14 cellular contexts compared by ENCODE assay signal in the genomic region with DNA sequence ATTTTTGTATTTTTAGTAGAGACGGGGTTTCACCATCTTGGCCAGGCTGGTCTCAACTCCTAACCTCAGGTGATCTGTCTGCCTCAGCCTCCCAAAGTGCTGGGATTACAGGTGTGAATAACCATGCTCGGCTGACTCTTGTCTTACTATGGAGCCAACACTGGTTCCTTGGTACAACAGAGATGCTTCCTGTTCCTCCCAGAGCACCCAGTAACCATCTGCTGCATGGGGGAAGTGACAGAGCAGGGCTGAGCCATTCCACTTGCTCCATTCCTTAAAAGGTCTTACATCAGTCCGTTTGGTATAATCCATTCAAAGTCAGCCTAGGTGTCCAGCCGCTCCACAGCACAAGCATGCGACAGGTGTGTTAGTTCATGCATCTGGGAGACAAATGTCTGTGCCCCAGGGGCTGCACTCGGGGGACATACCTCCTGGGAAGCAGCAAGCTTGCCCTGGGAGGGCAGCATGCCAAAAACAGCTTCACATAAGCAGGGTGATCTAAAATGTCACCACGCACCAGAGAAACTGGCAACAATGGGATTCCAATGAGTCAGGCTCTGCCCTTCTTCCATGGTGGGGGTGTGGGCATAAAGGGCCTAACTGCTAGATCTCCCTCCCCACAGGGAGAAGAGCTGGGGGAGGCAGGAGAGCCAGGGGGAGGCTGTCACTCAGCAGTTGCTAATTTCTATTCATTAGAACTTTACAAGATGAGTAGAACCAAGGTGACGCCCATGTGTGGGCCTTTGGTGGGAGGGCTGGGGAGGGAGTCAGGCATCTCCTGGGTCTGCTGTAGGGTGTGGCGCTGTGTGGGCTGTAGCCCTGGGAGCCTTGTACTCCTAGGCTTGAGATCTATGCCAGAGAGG. TPM values are rescaled to one million over a fixed set of nuclear protein-coding genes. Genes with fewer than 3 reads are reported as not detected.
DNase-seq lines count a peak whose midpoint lies in the region; ATAC-seq and TF ChIP-seq lines count a peak whose summit lies in the region.
"Had no signal": no experiment of that assay in that cellular context is flagged by ENCODE, and none has a peak within 500 bp of the region (broad histone marks: within the 10 kb centered on the region; RNA-seq: fewer than 3 reads in every experiment).

No MANE protein-coding gene starts in this region.

- H3K4me3 ChIP-seq in BLaER1 (no peak overlapping the region), HL-60 (replicated peaks; ENCODE audit: insufficient read depth, low read length) (no peak overlapping the region), adrenal gland (no peak overlapping the region), left ventricle myocardium inferior (no peak overlapping the region)
- H3K4me3 ChIP-seq: cardiac muscle cell, tibial nerve had no signal

- H3K36me3 ChIP-seq in BLaER1 (peaks cover 96% of the 10 kb centered on the region), adrenal gland (replicated peaks in 1 of 2) (peaks cover 0 to 31% of the 10 kb centered on the region in 2 donors), left ventricle myocardium inferior (peaks cover 81% of the 10 kb centered on the region)

- no peak for ATAC-seq in GM21786 (IDR thresholded peaks at IDR 0.05; ENCODE audit: unreplicated experiment)
- no peak for ATAC-seq in GM19467 (IDR thresholded peaks at IDR 0.05; ENCODE audit: unreplicated experiment)
- ATAC-seq: activated T-cell treated with anti-CD3 and anti-CD28 coated beads, Interleukin-2, amount 50 U/mL, for 72 hours had no signal

- H3K4me2 ChIP-seq in BLaER1, result no peak overlapping the region

- H3K9ac ChIP-seq in BLaER1, result no peak overlapping the region

- H4K20me1 ChIP-seq in BLaER1, result peaks cover 97% of the 10 kb centered on the region

- no peak for TF ChIP-seq CTCF in HL-60 (IDR thresholded peaks at IDR 0.05; ENCODE audit: insufficient read depth, low read length)
- TF ChIP-seq CTCF in adrenal gland (IDR thresholded peaks at IDR 0.05), result no peak
- TF ChIP-seq CTCF in left ventricle myocardium inferior (IDR thresholded peaks at IDR 0.05; ENCODE audit: borderline replicate concordance), result no peak

- in situ Hi-C loops in ACHN (cut with HindIII; ENCODE audit: low pct_ligation_motif_present, low pct_unique_long_range_greater_than_20kb, low sequenced_read_pairs), result no loop called here

- DNase-seq in HL-60 (ENCODE audit: low read depth in 1 of 2, low spot score in 1 of 2) (peak; percentile 13 to 15), adrenal gland (peak in 4 of 7 donors; percentile 21 to 32 (median 26)), left ventricle myocardium inferior (no peak), ACHN (no peak)
- no peak for DNase-seq in stimulated activated CD4-positive, alpha-beta T cell treated with anti-CD3 and anti-CD28 coated beads, Interleukin-12 subunit alpha, Interleukin-12 subunit beta, amount 100 ng/mL, for 4 hours
- DNase-seq: activated T-cell treated with anti-CD3 and anti-CD28 coated beads, Interleukin-2, amount 50 U/mL, for 72 hours; CD4-positive, CD25-positive, alpha-beta regulatory T cell; NCI-H1105 had no signal

- 77 to 92% (median 87%) methylated on average over 5 to 9 of the region's 9 CpGs for WGBS in adrenal gland, 4 donors

- H3K27ac ChIP-seq in BLaER1 (0 out of 2 replicates have a peak overlapping the region, but pooled peaks have one; percentile 4), HL-60 (replicated peaks) (no peak overlapping the region), adrenal gland (no peak overlapping the region), left ventricle myocardium inferior (replicated peaks) (peak overlapping the region; percentile 19)
- H3K27ac ChIP-seq: cardiac muscle cell, RWPE1, tibial nerve had no signal

- H3K4me1 ChIP-seq in BLaER1 (peaks cover 30% of the 10 kb centered on the region), adrenal gland (replicated peaks in 1 of 2) (peaks cover 0 to 4% of the 10 kb centered on the region in 2 donors), left ventricle myocardium inferior (peaks cover 55% of the 10 kb centered on the region)

- TF ChIP-seq POLR2A in adrenal gland (IDR thresholded peaks at IDR 0.05), result no peak

- H3K27me3 ChIP-seq in BLaER1 (no peaks in the 10 kb centered on the region), HL-60 (ENCODE audit: insufficient read depth, poor library complexity, severe bottlenecking) (no peaks in the 10 kb centered on the region), adrenal gland (no peaks in the 10 kb centered on the region), left ventricle myocardium inferior (ENCODE audit: low read depth) (no peaks in the 10 kb centered on the region)
- H3K27me3 ChIP-seq: cardiac muscle cell, tibial nerve had no signal

- H3K9me3 ChIP-seq in BLaER1, result no peaks in the 10 kb centered on the region
- no peaks in the 10 kb centered on the region for H3K9me3 ChIP-seq in adrenal gland (replicated peaks in 1 of 3)
- no peaks in the 10 kb centered on the region for H3K9me3 ChIP-seq in left ventricle myocardium inferior (replicated peaks)
- H3K9me3 ChIP-seq: tibial nerve had no signal

- intact Hi-C loops in adrenal gland (cut with DNase I), result no loop called here
- intact Hi-C loops in left ventricle myocardium inferior (cut with micrococcal nuclease), result no loop called here

RNA-seq across cellular contexts. Expression of a gene that starts 35.5 kb away (rescaled TPM):
- 1 to 10 TPM in 6 of 8 donors, under 1 TPM in 2; 0.47 to 2.2 (median 1.3) TPM for total RNA-seq in adrenal gland
- polyA plus RNA-seq in adrenal gland, result under 1 TPM; 0.34 to 0.97 (median 0.82) TPM
- 0.60 TPM for total RNA-seq in left ventricle myocardium inferior

Comparison
In these comparisons a context has a peak if more than half of its experiments do, and no peak if none do; other contexts are left out.
1. H3K27ac ChIP-seq: peak in BLaER1 (single experiment) and left ventricle myocardium inferior (single experiment); none in HL-60 (single experiment) and adrenal gland (0 of 5).
2. DNase-seq: peak in HL-60 (2 of 2) and adrenal gland (4 of 7); none in left ventricle myocardium inferior (single experiment), ACHN (single experiment) and stimulated activated CD4-positive, alpha-beta T cell treated with anti-CD3 and anti-CD28 coated beads, Interleukin-12 subunit alpha, Interleukin-12 subunit beta, amount 100 ng/mL, for 4 hours (single experiment).